8 cellular contexts compared by ENCODE assay signal in genomic region chr7:19982841-19983835, GRCh38.
DNase-seq lines count a peak whose midpoint lies in the region; TF ChIP-seq lines count a peak whose summit lies in the region.

No MANE protein-coding gene starts in this region.

- TF ChIP-seq CTCF in nephron progenitor cell (IDR thresholded peaks at IDR 0.05): peak; percentile 41

- H3K4me3 ChIP-seq in Jurkat, Clone E6-1 (ENCODE audit: low read length): no peak overlapping the region

- no peak overlapping the region for H3K27ac Mint-ChIP-seq in activated naive CD4-positive, alpha-beta T cell treated with anti-CD3 and anti-CD28 coated beads for 36 hours
- peak overlapping the region; percentile 33 for H3K27ac Mint-ChIP-seq in nephron progenitor cell

- H3K9me3 Mint-ChIP-seq in activated naive CD4-positive, alpha-beta T cell treated with anti-CD3 and anti-CD28 coated beads for 36 hours: peaks cover 4% of the 10 kb centered on the region
- H3K9me3 Mint-ChIP-seq in nephron progenitor cell: peaks cover 16% of the 10 kb centered on the region

- CTCF ChIA-PET in activated naive CD4-positive, alpha-beta T cell treated with anti-CD3 and anti-CD28 coated beads for 36 hours (lab: Charles Lee): interaction anchor here (0.6 to 1.1 kb wide), 3 partner anchors 306 to 619 kb away, joined by 3 to 4 read pairs (median 3); no protein-coding TSS in a partner anchor

- H3K4me3 Mint-ChIP-seq in activated naive CD4-positive, alpha-beta T cell treated with anti-CD3 and anti-CD28 coated beads for 36 hours: no peak overlapping the region
- no peak overlapping the region for H3K4me3 Mint-ChIP-seq in nephron progenitor cell

- no peaks in the 10 kb centered on the region for H3K4me1 Mint-ChIP-seq in activated naive CD4-positive, alpha-beta T cell treated with anti-CD3 and anti-CD28 coated beads for 36 hours (ENCODE audit: low read depth)
- H3K4me1 Mint-ChIP-seq in nephron progenitor cell: no peaks in the 10 kb centered on the region

- H3K36me3 Mint-ChIP-seq in activated naive CD4-positive, alpha-beta T cell treated with anti-CD3 and anti-CD28 coated beads for 36 hours (ENCODE audit: low read depth): no peaks in the 10 kb centered on the region
- H3K36me3 Mint-ChIP-seq in nephron progenitor cell (ENCODE audit: low read depth): no peaks in the 10 kb centered on the region

- intact Hi-C loops in activated naive CD4-positive, alpha-beta T cell treated with anti-CD3 and anti-CD28 coated beads for 36 hours (cut with micrococcal nuclease): loop anchor here (2.0 kb wide), 2 partner anchors 190 to 616 kb away; no protein-coding TSS in a partner anchor

- no peaks in the 10 kb centered on the region for H3K27me3 Mint-ChIP-seq in activated naive CD4-positive, alpha-beta T cell treated with anti-CD3 and anti-CD28 coated beads for 36 hours (ENCODE audit: low read depth)
- H3K27me3 Mint-ChIP-seq in nephron progenitor cell (ENCODE audit: low read depth, poor library complexity): no peaks in the 10 kb centered on the region

- DNase-seq in activated naive CD4-positive, alpha-beta T cell treated with anti-CD3 and anti-CD28 coated beads for 36 hours: peak; percentile 14
- no peak for DNase-seq in activated naive CD4-positive, alpha-beta T cell treated with anti-CD3 and anti-CD28 coated beads, Interleukin-2, amount 50 U/mL, for 16 hours
- peak; percentile 32 for DNase-seq in Jurkat, Clone E6-1 (ENCODE audit: low read depth, low spot score)
- DNase-seq in astrocyte of the hippocampus (ENCODE audit: low read depth, low spot score): peak; percentile 79
- DNase-seq in nephron progenitor cell: peak; percentile 21
- DNase-seq in HuH-7 (ENCODE audit: low spot score): no peak
- DNase-seq in hippocampal formation (lab: John Stamatoyannopoulos, UW): no peak
- DNase-seq in SKM-1 (lab: John Stamatoyannopoulos, UW; ENCODE audit: unreplicated experiment): no peak

Comparison
In these comparisons a context has a peak if more than half of its experiments do, and no peak if none do; other contexts are left out.
1. DNase-seq: peak in activated naive CD4-positive, alpha-beta T cell treated with anti-CD3 and anti-CD28 coated beads for 36 hours (single experiment), Jurkat, Clone E6-1 (single experiment), astrocyte of the hippocampus (single experiment) and nephron progenitor cell (single experiment); none in activated naive CD4-positive, alpha-beta T cell treated with anti-CD3 and anti-CD28 coated beads, Interleukin-2, amount 50 U/mL, for 16 hours (single experiment), HuH-7 (single experiment), hippocampal formation (0 of 2) and SKM-1 (single experiment).